In genomic region chr7:54956021-54956420, GRCh38 we compare ENCODE assay signal across 18 cellular contexts.
A peak's percentile ranks its signal among the peaks of the same experiment; 100 is the strongest.
DNase-seq lines count a peak whose midpoint lies in the region; FAIRE-seq and TF ChIP-seq lines count a peak whose summit lies in the region.
"Had no signal": no experiment of that assay in that cellular context is flagged by ENCODE, and none has a peak within 500 bp of the region (broad histone marks: within the 10 kb centered on the region; RNA-seq: fewer than 3 reads in every experiment).

No MANE protein-coding gene starts in this region.

- H3K27me3 ChIP-seq in bronchial epithelial cell (ENCODE audit: control insufficient read depth, insufficient read depth, low read length) (no peaks in the 10 kb centered on the region), osteoblast (ENCODE audit: insufficient read depth, low read length) (no peaks in the 10 kb centered on the region), right atrium auricular region (no peaks in the 10 kb centered on the region), prostate gland (replicated peaks; ENCODE audit: insufficient read depth) (no peaks in the 10 kb centered on the region)
- H3K27me3 ChIP-seq: BLaER1 had no signal

- TF ChIP-seq CTCF in bronchial epithelial cell (IDR thresholded peaks at IDR 0.05; ENCODE audit: insufficient read depth, low read length, severe bottlenecking) (no peak), osteoblast (IDR thresholded peaks at IDR 0.05; ENCODE audit: extremely low read depth, low read depth, low read length) (no peak), right atrium auricular region (IDR thresholded peaks at IDR 0.05) (no peak), prostate gland (IDR thresholded peaks at IDR 0.05) (no peak)

- 91% methylated on average over 6 of the region's 6 CpGs for WGBS in prostate gland

- peak overlapping the region; percentile 14 for H2AFZ ChIP-seq in osteoblast (ENCODE audit: low read length)

- H3K27ac ChIP-seq in osteoblast (ENCODE audit: low read depth, low read length) (no peak overlapping the region), right atrium auricular region (no peak overlapping the region), prostate gland (no peak overlapping the region)
- H3K27ac ChIP-seq: 22Rv1, A549, BLaER1 had no signal

- H3K4me3 ChIP-seq in bronchial epithelial cell (ENCODE audit: low read depth, low read length) (no peak overlapping the region), osteoblast (ENCODE audit: insufficient read depth, low read length) (no peak overlapping the region), right atrium auricular region (no peak overlapping the region), prostate gland (no peak overlapping the region)
- H3K4me3 ChIP-seq: A549, BLaER1 had no signal

- no peak overlapping the region for H3K4me2 ChIP-seq in osteoblast (ENCODE audit: insufficient read depth, low read length)
- H3K4me2 ChIP-seq: A549, BLaER1 had no signal

- intact Hi-C loops in prostate gland (cut with DNase I): no loop called here

- DNase-seq in Ammon's horn (ENCODE audit: low spot score): peak; percentile 16
- peak; percentile 58 for DNase-seq in LHCN-M2 (ENCODE audit: low read depth)
- DNase-seq in bronchial epithelial cell (ENCODE audit: low read depth): no peak
- peak; percentile 66 for DNase-seq in osteoblast (ENCODE audit: insufficient read length, low spot score, missing footprints)
- DNase-seq in right atrium auricular region (ENCODE audit: low spot score): no peak
- DNase-seq in prostate gland (ENCODE audit: low spot score): no peak
- DNase-seq in SW 1271 (lab: John Stamatoyannopoulos, UW): no peak
- DNase-seq in NCI-H526 (lab: John Stamatoyannopoulos, UW): no peak
- DNase-seq: AML-193; CD4-positive, alpha-beta memory T cell; DMS153; DMS79; GF-D8; H9 had no signal

- TF ChIP-seq POLR2A in prostate gland (IDR thresholded peaks at IDR 0.05): no peak

- no peaks in the 10 kb centered on the region for H4K20me1 ChIP-seq in osteoblast (ENCODE audit: insufficient read depth, low read length)
- H4K20me1 ChIP-seq: BLaER1 had no signal

- H3K4me1 ChIP-seq in osteoblast (ENCODE audit: insufficient read depth, low read length): no peaks in the 10 kb centered on the region
- no peaks in the 10 kb centered on the region for H3K4me1 ChIP-seq in right atrium auricular region
- no peaks in the 10 kb centered on the region for H3K4me1 ChIP-seq in prostate gland (replicated peaks)
- H3K4me1 ChIP-seq: BLaER1 had no signal

- no peaks in the 10 kb centered on the region for H3K36me3 ChIP-seq in bronchial epithelial cell (ENCODE audit: control insufficient read depth, insufficient read depth, low read length)
- H3K36me3 ChIP-seq in osteoblast (ENCODE audit: insufficient read depth, low read length): no peaks in the 10 kb centered on the region
- no peaks in the 10 kb centered on the region for H3K36me3 ChIP-seq in right atrium auricular region
- no peaks in the 10 kb centered on the region for H3K36me3 ChIP-seq in prostate gland
- H3K36me3 ChIP-seq: BLaER1 had no signal

- H3K9me3 ChIP-seq in osteoblast (ENCODE audit: low read depth, low read length) (no peaks in the 10 kb centered on the region), right atrium auricular region (no peaks in the 10 kb centered on the region), prostate gland (no peaks in the 10 kb centered on the region)
- H3K9me3 ChIP-seq: BLaER1 had no signal

- H3K79me2 ChIP-seq in osteoblast (ENCODE audit: insufficient read depth, low read length): no peaks in the 10 kb centered on the region

- peak; percentile 47 for FAIRE-seq in bronchial epithelial cell (lab: Jason Lieb, UNC)
- FAIRE-seq: A549, H1 had no signal

Comparison
In these comparisons a context has a peak if more than half of its experiments do, and no peak if none do; other contexts are left out.
1. DNase-seq: peak in Ammon's horn (single experiment), LHCN-M2 (single experiment) and osteoblast (single experiment); none in bronchial epithelial cell (single experiment), right atrium auricular region (single experiment), prostate gland (single experiment), SW 1271 (0 of 2) and NCI-H526 (0 of 2).